Comparison of ENCODE assay signal across 1 cellular context in genomic region chr1:247330548-247331171, GRCh38.
TF ChIP-seq lines count a peak whose summit lies in the region.

No MANE protein-coding gene starts in this region.

TF ChIP-seq in HEK293, 187 proteins besides CTCF, POLR2A, EP300 and RAD21 (continued from another document):
- TF ChIP-seq ZNF692 (tag by site-specific recombination; IDR thresholded peaks at IDR 0.05): peak; percentile 72
- TF ChIP-seq ZNF660 (tag by site-specific recombination; IDR thresholded peaks at IDR 0.05): no peak
- TF ChIP-seq ZNF169 (tag by site-specific recombination; IDR thresholded peaks at IDR 0.05): no peak
- TF ChIP-seq ZNF391 (tag by site-specific recombination; IDR thresholded peaks at IDR 0.05; ENCODE audit: borderline replicate concordance, low read depth): no peak
- no peak for TF ChIP-seq KLF7 (tag by site-specific recombination; IDR thresholded peaks at IDR 0.05; ENCODE audit: borderline replicate concordance)
- no peak for TF ChIP-seq OSR2 (tag by site-specific recombination; IDR thresholded peaks at IDR 0.05)
- TF ChIP-seq ZBTB8A (tag by site-specific recombination; IDR thresholded peaks at IDR 0.05): 0 out of 2 replicates have a peak, but pooled peaks have one; percentile 6
- TF ChIP-seq ZNF157 (tag by site-specific recombination; IDR thresholded peaks at IDR 0.05): no peak
- TF ChIP-seq ZNF701 (tag by site-specific recombination; IDR thresholded peaks at IDR 0.05): no peak
- no peak for TF ChIP-seq ZNF747 (tag by site-specific recombination; IDR thresholded peaks at IDR 0.05)
- TF ChIP-seq ZNF830 (tag by site-specific recombination; IDR thresholded peaks at IDR 0.05; ENCODE audit: low read depth): no peak
- no peak for TF ChIP-seq ZNF18 (tag by site-specific recombination; IDR thresholded peaks at IDR 0.05)
- peak; percentile 59 for TF ChIP-seq ZFP69B (tag by site-specific recombination; IDR thresholded peaks at IDR 0.05)
- TF ChIP-seq ZIC2 (tag by site-specific recombination; IDR thresholded peaks at IDR 0.05): peak; percentile 21; the same call in 1 of the 2 replicates
- TF ChIP-seq ZNF777 (tag by site-specific recombination; IDR thresholded peaks at IDR 0.05; ENCODE audit: borderline replicate concordance): no peak
TF ChIP-seq in HEK293: peak in this region for 5.
